In the genomic region with DNA sequence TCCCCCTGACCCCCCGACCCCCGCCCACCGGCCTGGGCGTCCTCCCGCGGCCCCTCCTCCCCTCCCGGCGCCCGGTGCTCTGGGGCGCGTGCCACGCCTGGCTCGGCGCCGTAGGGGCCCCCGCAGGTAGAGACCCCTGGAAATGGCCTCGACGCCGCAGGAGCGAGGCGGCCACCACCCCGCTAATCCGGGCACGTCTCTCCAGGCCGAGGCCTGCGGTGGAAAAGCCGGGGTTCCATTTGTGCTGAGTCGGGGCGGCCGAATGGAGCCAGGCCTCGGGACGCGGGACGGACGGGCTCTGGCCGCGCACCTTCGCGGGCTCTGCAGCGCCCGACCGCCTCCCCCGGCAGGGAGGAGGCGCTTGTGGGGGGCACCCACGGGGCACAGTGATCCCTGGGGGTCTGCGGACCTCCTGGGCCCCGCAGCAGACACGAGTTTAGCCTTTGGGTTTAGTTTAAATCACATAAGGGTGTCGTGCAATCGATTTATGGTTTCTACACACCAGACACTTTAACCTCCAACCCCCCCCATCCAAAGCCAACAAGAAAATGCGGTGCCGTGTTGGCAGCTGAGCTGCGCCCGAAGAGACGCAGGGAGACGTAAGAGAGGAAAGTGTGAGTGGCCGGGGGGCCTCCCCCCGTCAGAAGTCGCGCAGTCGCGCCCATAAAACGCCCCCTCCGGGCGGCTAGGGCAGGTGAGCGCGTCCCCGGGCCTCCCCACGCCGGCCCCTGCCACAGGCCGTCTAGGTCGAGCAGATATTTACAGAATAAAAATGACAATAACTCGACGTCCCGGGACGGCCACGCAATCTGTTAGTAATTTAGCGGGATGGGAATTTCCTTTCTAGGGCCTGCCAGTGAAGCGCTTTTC, we compare ENCODE assay signal across 1 cellular context.
TF ChIP-seq lines count a peak whose summit lies in the region.

No MANE protein-coding gene starts in this region.

TF ChIP-seq in WTC11, 78 proteins besides CTCF, POLR2A, EP300 and RAD21 (continued from another document):
- TF ChIP-seq, protein P1, sequence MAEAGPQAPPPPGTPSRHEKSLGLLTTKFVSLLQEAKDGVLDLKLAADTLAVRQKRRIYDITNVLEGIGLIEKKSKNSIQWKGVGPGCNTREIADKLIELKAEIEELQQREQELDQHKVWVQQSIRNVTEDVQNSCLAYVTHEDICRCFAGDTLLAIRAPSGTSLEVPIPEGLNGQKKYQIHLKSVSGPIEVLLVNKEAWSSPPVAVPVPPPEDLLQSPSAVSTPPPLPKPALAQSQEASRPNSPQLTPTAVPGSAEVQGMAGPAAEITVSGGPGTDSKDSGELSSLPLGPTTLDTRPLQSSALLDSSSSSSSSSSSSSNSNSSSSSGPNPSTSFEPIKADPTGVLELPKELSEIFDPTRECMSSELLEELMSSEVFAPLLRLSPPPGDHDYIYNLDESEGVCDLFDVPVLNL (CRISPR knock-in tag; IDR thresholded peaks at IDR 0.05; ENCODE audit: borderline replicate concordance, low read depth), result no peak
- 0 out of 2 replicates have a peak, but pooled peaks have one; percentile 58 for TF ChIP-seq JUN (CRISPR knock-in tag; IDR thresholded peaks at IDR 0.05)
- no peak for TF ChIP-seq ZNF396 (CRISPR knock-in tag; IDR thresholded peaks at IDR 0.05; ENCODE audit: borderline replicate concordance)
- 0 out of 2 replicates have a peak, but pooled peaks have one; percentile 16 for TF ChIP-seq MYBL2 (CRISPR knock-in tag; IDR thresholded peaks at IDR 0.05)
- TF ChIP-seq ZBTB43 (CRISPR knock-in tag; IDR thresholded peaks at IDR 0.05), result no peak
- TF ChIP-seq, protein P2, sequence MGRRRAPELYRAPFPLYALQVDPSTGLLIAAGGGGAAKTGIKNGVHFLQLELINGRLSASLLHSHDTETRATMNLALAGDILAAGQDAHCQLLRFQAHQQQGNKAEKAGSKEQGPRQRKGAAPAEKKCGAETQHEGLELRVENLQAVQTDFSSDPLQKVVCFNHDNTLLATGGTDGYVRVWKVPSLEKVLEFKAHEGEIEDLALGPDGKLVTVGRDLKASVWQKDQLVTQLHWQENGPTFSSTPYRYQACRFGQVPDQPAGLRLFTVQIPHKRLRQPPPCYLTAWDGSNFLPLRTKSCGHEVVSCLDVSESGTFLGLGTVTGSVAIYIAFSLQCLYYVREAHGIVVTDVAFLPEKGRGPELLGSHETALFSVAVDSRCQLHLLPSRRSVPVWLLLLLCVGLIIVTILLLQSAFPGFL (CRISPR knock-in tag; IDR thresholded peaks at IDR 0.05; ENCODE audit: borderline replicate concordance), result no peak
- TF ChIP-seq ZNF423 (CRISPR knock-in tag; IDR thresholded peaks at IDR 0.05), result peak; percentile 33; the same call in 1 of the 2 replicates
- TF ChIP-seq, protein P3, sequence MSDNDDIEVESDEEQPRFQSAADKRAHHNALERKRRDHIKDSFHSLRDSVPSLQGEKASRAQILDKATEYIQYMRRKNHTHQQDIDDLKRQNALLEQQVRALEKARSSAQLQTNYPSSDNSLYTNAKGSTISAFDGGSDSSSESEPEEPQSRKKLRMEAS (CRISPR knock-in tag; IDR thresholded peaks at IDR 0.05), result peak; percentile 73; the same call in 1 of the 2 replicates
- TF ChIP-seq NFE2L1 (CRISPR knock-in tag; IDR thresholded peaks at IDR 0.05), result no peak
- no peak for TF ChIP-seq ZNF232 (CRISPR knock-in tag; IDR thresholded peaks at IDR 0.05)
- TF ChIP-seq JAZF1 (CRISPR knock-in tag; IDR thresholded peaks at IDR 0.05), result no peak
